Comparison of ENCODE assay signal across 20 cellular contexts in genomic region chr3:196236169-196236568, GRCh38. TPM values are rescaled to one million over a fixed set of nuclear protein-coding genes. Genes with fewer than 3 reads are reported as not detected.
"Had no signal": no experiment of that assay in that cellular context is flagged by ENCODE, and none has a peak within 500 bp of the region (broad histone marks: within the 10 kb centered on the region; RNA-seq: fewer than 3 reads in every experiment).

No MANE protein-coding gene starts in this region.

- H3K27me3 ChIP-seq: brain microvascular endothelial cell, esophagus muscularis mucosa, foreskin keratinocyte, ovary had no signal

- H3K4me1 Mint-ChIP-seq: mesothelial cell of epicardium, neural crest cell had no signal

- H3K4me3 Mint-ChIP-seq: activated CD4-positive, alpha-beta memory T cell treated with anti-CD3 and anti-CD28 coated beads, Interleukin-2, amount 10 ng/mL, durations not matched to agents 7 days and 5 days; activated CD4-positive, alpha-beta T cell treated with anti-CD3 and anti-CD28 coated beads for 36 hours; activated naive CD8-positive, alpha-beta T cell treated with anti-CD3 and anti-CD28 coated beads, Interleukin-2, amount 10 ng/mL, durations not matched to agents 7 days and 5 days; activated T-cell treated with anti-CD3 and anti-CD28 coated beads, Interleukin-2, amount 50 U/mL, for 4 hours; mesothelial cell of epicardium; neural crest cell had no signal

- H3K4me1 ChIP-seq: esophagus muscularis mucosa, foreskin keratinocyte had no signal

- H3K27ac ChIP-seq: brain microvascular endothelial cell, esophagus muscularis mucosa, foreskin keratinocyte, ovary had no signal

- H3K27me3 Mint-ChIP-seq: activated CD4-positive, alpha-beta memory T cell treated with anti-CD3 and anti-CD28 coated beads, Interleukin-2, amount 10 ng/mL, durations not matched to agents 7 days and 5 days; activated CD4-positive, alpha-beta T cell treated with anti-CD3 and anti-CD28 coated beads for 36 hours; activated naive CD8-positive, alpha-beta T cell treated with anti-CD3 and anti-CD28 coated beads, Interleukin-2, amount 10 ng/mL, durations not matched to agents 7 days and 5 days had no signal

- DNase-seq: activated CD4-positive, alpha-beta memory T cell treated with anti-CD3 and anti-CD28 coated beads, Interleukin-2, amount 10 ng/mL, durations not matched to agents 7 days and 5 days; activated CD4-positive, alpha-beta T cell treated with anti-CD3 and anti-CD28 coated beads for 36 hours; activated gamma-delta T cell treated with Interleukin-2 at 50 U/mL for 16 hours; activated naive CD8-positive, alpha-beta T cell treated with anti-CD3 and anti-CD28 coated beads, Interleukin-2, amount 10 ng/mL, durations not matched to agents 7 days and 5 days; activated T-cell treated with anti-CD3 and anti-CD28 coated beads, Interleukin-2, amount 50 U/mL, for 4 hours; brain microvascular endothelial cell; cortex of kidney; effector CD4-positive, alpha-beta T cell; foreskin keratinocyte; glutamatergic neuron; hypothalamus; ovary; stimulated activated CD4-positive, alpha-beta T cell treated with anti-CD3 and anti-CD28 coated beads, Interleukin-12 subunit alpha, Interleukin-12 subunit beta, amount 100 ng/mL, for 4 hours; stimulated activated CD4-positive, alpha-beta T cell treated with anti-CD3 and anti-CD28 coated beads, Interleukin-2, amount 100 ng/mL, for 24 hours; substantia nigra; T-helper 2 cell had no signal

- H3K9me3 Mint-ChIP-seq: activated CD4-positive, alpha-beta memory T cell treated with anti-CD3 and anti-CD28 coated beads, Interleukin-2, amount 10 ng/mL, durations not matched to agents 7 days and 5 days; activated naive CD8-positive, alpha-beta T cell treated with anti-CD3 and anti-CD28 coated beads, Interleukin-2, amount 10 ng/mL, durations not matched to agents 7 days and 5 days; activated T-cell treated with anti-CD3 and anti-CD28 coated beads, Interleukin-2, amount 50 U/mL, for 4 hours; mesothelial cell of epicardium; neural crest cell had no signal

- H3K36me3 ChIP-seq: ovary had no signal

- H3K27ac Mint-ChIP-seq: activated CD4-positive, alpha-beta memory T cell treated with anti-CD3 and anti-CD28 coated beads, Interleukin-2, amount 10 ng/mL, durations not matched to agents 7 days and 5 days; activated CD4-positive, alpha-beta T cell treated with anti-CD3 and anti-CD28 coated beads for 36 hours; activated naive CD8-positive, alpha-beta T cell treated with anti-CD3 and anti-CD28 coated beads, Interleukin-2, amount 10 ng/mL, durations not matched to agents 7 days and 5 days; mesothelial cell of epicardium had no signal

- ATAC-seq: activated CD4-positive, alpha-beta T cell treated with anti-CD3 and anti-CD28 coated beads for 36 hours; activated T-cell treated with anti-CD3 and anti-CD28 coated beads, Interleukin-2, amount 50 U/mL, for 4 hours; foreskin keratinocyte had no signal

- H3K9me3 ChIP-seq: esophagus muscularis mucosa, ovary had no signal

- H3K4me3 ChIP-seq: esophagus muscularis mucosa, ovary had no signal

RNA-seq across cellular contexts. Expression of gene SLC51A, which starts 19.8 kb away (rescaled TPM):
- total RNA-seq: activated CD4-positive, alpha-beta memory T cell treated with anti-CD3 and anti-CD28 coated beads, Interleukin-2, amount 10 ng/mL, durations not matched to agents 7 days and 5 days; activated CD4-positive, alpha-beta T cell treated with anti-CD3 and anti-CD28 coated beads for 36 hours; activated naive CD8-positive, alpha-beta T cell treated with anti-CD3 and anti-CD28 coated beads, Interleukin-2, amount 10 ng/mL, durations not matched to agents 7 days and 5 days; activated T-cell treated with anti-CD3 and anti-CD28 coated beads, Interleukin-2, amount 50 U/mL, for 4 hours; esophagus muscularis mucosa; foreskin keratinocyte; kidney epithelial cell; mesothelial cell of epicardium; neural crest cell had no signal
- polyA plus RNA-seq: foreskin keratinocyte had no signal

RNA-seq across cellular contexts. Expression of gene ZDHHC19, which starts 25.0 kb away (rescaled TPM):
- total RNA-seq: activated CD4-positive, alpha-beta T cell treated with anti-CD3 and anti-CD28 coated beads for 36 hours; activated naive CD8-positive, alpha-beta T cell treated with anti-CD3 and anti-CD28 coated beads, Interleukin-2, amount 10 ng/mL, durations not matched to agents 7 days and 5 days; activated T-cell treated with anti-CD3 and anti-CD28 coated beads, Interleukin-2, amount 50 U/mL, for 4 hours; esophagus muscularis mucosa; foreskin keratinocyte; kidney epithelial cell; neural crest cell had no signal
- polyA plus RNA-seq: foreskin keratinocyte had no signal
